ENCODE assay signal across 8 cellular contexts in genomic region chr11:108496643-108497256, GRCh38. TPM values are rescaled to one million over a fixed set of nuclear protein-coding genes. Genes with fewer than 3 reads are reported as not detected.
DNase-seq lines count a peak whose midpoint lies in the region; ATAC-seq, FAIRE-seq and TF ChIP-seq lines count a peak whose summit lies in the region.

No MANE protein-coding gene starts in this region.

- H3K4me3 Mint-ChIP-seq in activated T-cell treated with anti-CD3 and anti-CD28 coated beads, Interleukin-2, amount 50 U/mL, for 4 hours: peak overlapping the region; percentile 99
- peak overlapping the region; percentile 95 for H3K4me3 Mint-ChIP-seq in activated naive CD8-positive, alpha-beta T cell treated with anti-CD3 and anti-CD28 coated beads, Interleukin-2, amount 10 ng/mL, durations not matched to agents 7 days and 5 days

- no peaks in the 10 kb centered on the region for H3K36me3 Mint-ChIP-seq in activated T-cell treated with anti-CD3 and anti-CD28 coated beads, Interleukin-2, amount 50 U/mL, for 4 hours (ENCODE audit: insufficient read depth)
- peaks cover 26% of the 10 kb centered on the region for H3K36me3 Mint-ChIP-seq in activated naive CD8-positive, alpha-beta T cell treated with anti-CD3 and anti-CD28 coated beads, Interleukin-2, amount 10 ng/mL, durations not matched to agents 7 days and 5 days

- peaks cover 3% of the 10 kb centered on the region for H3K36me3 ChIP-seq in thymus (ENCODE audit: control insufficient read depth, insufficient read depth)

- no peaks in the 10 kb centered on the region for H3K27me3 Mint-ChIP-seq in activated T-cell treated with anti-CD3 and anti-CD28 coated beads, Interleukin-2, amount 50 U/mL, for 4 hours (ENCODE audit: low read depth)
- H3K27me3 Mint-ChIP-seq in activated naive CD8-positive, alpha-beta T cell treated with anti-CD3 and anti-CD28 coated beads, Interleukin-2, amount 10 ng/mL, durations not matched to agents 7 days and 5 days: no peaks in the 10 kb centered on the region

- no peaks in the 10 kb centered on the region for H3K9me3 Mint-ChIP-seq in activated T-cell treated with anti-CD3 and anti-CD28 coated beads, Interleukin-2, amount 50 U/mL, for 4 hours
- H3K9me3 Mint-ChIP-seq in activated naive CD8-positive, alpha-beta T cell treated with anti-CD3 and anti-CD28 coated beads, Interleukin-2, amount 10 ng/mL, durations not matched to agents 7 days and 5 days: no peaks in the 10 kb centered on the region

- peak overlapping the region; percentile 12 for H3K27ac ChIP-seq in thymus (ENCODE audit: low read depth)

- no peak overlapping the region for H3K4me3 ChIP-seq in thymus (ENCODE audit: low read length)

- no peak for ATAC-seq in activated T-cell treated with anti-CD3 and anti-CD28 coated beads, Interleukin-2, amount 50 U/mL, for 4 hours
- no peak for ATAC-seq in activated naive CD8-positive, alpha-beta T cell treated with anti-CD3 and anti-CD28 coated beads, Interleukin-2, amount 10 ng/mL, durations not matched to agents 7 days and 5 days (ENCODE audit: low read depth)
- no peak for ATAC-seq in GM21447 (IDR thresholded peaks at IDR 0.05; ENCODE audit: unreplicated experiment)

- DNase-seq in activated T-cell treated with anti-CD3 and anti-CD28 coated beads, Interleukin-2, amount 50 U/mL, for 4 hours: no peak
- DNase-seq in activated T-cell treated with anti-CD3 and anti-CD28 coated beads for 4 hours (no peak), kidney tubule cell (ENCODE audit: low spot score) (peak; percentile 8), D721Med (ENCODE audit: insufficient read length, low spot score) (no peak), KG1 (lab: John Stamatoyannopoulos, UW) (no peak)
- DNase-seq in activated naive CD8-positive, alpha-beta T cell treated with anti-CD3 and anti-CD28 coated beads, Interleukin-2, amount 10 ng/mL, durations not matched to agents 7 days and 5 days: no peak

- no peak for TF ChIP-seq CTCF in D721Med (IDR thresholded peaks at IDR 0.05; ENCODE audit: insufficient read depth, missing control alignments)

- peaks cover 24% of the 10 kb centered on the region for H3K4me1 Mint-ChIP-seq in activated T-cell treated with anti-CD3 and anti-CD28 coated beads, Interleukin-2, amount 50 U/mL, for 4 hours (ENCODE audit: low read depth)
- peaks cover 19% of the 10 kb centered on the region for H3K4me1 Mint-ChIP-seq in activated naive CD8-positive, alpha-beta T cell treated with anti-CD3 and anti-CD28 coated beads, Interleukin-2, amount 10 ng/mL, durations not matched to agents 7 days and 5 days

- H3K27ac Mint-ChIP-seq in activated naive CD8-positive, alpha-beta T cell treated with anti-CD3 and anti-CD28 coated beads, Interleukin-2, amount 10 ng/mL, durations not matched to agents 7 days and 5 days: peak overlapping the region; percentile 98

- POLR2A ChIA-PET in activated naive CD8-positive, alpha-beta T cell treated with anti-CD3 and anti-CD28 coated beads, Interleukin-2, amount 10 ng/mL, durations not matched to agents 7 days and 5 days (lab: Charles Lee): interaction anchor here (1.0 kb wide), 1 partner anchor 30 kb away, joined by 3 read pairs; the partner anchor contains the start of gene C11orf65

- FAIRE-seq in D721Med (lab: Jason Lieb, UNC): no peak

- no peaks in the 10 kb centered on the region for H3K9me3 ChIP-seq in thymus (ENCODE audit: control insufficient read depth)

- H3K4me1 ChIP-seq in thymus (ENCODE audit: control insufficient read depth, insufficient read depth, low read length): no peaks in the 10 kb centered on the region

- WGBS in thymus: 93% methylated on average over 7 of the region's 7 CpGs

- H3K27me3 ChIP-seq in thymus (ENCODE audit: control insufficient read depth, insufficient read depth): no peaks in the 10 kb centered on the region

RNA-seq across cellular contexts. Expression of gene POGLUT3, which starts 1.4 kb away (rescaled TPM):
- 1 to 10 TPM; 4.8 to 6.2 (median 5.5) TPM for total RNA-seq in activated T-cell treated with anti-CD3 and anti-CD28 coated beads, Interleukin-2, amount 50 U/mL, for 4 hours
- total RNA-seq in activated naive CD8-positive, alpha-beta T cell treated with anti-CD3 and anti-CD28 coated beads, Interleukin-2, amount 10 ng/mL, durations not matched to agents 7 days and 5 days: 10 to 100 TPM; 25.1 to 26.2 TPM
- polyA plus RNA-seq in thymus: 9.0 TPM

RNA-seq across cellular contexts. Expression of gene C11orf65, which starts 29.4 kb away (rescaled TPM):
- total RNA-seq in activated T-cell treated with anti-CD3 and anti-CD28 coated beads, Interleukin-2, amount 50 U/mL, for 4 hours: under 1 TPM; 0.79 to 0.92 (median 0.91) TPM
- under 1 TPM; 0.57 to 0.80 TPM for total RNA-seq in activated naive CD8-positive, alpha-beta T cell treated with anti-CD3 and anti-CD28 coated beads, Interleukin-2, amount 10 ng/mL, durations not matched to agents 7 days and 5 days
- 1.4 TPM for polyA plus RNA-seq in thymus
